In genomic region chr7:132836746-132837145, GRCh38 we compare ENCODE assay signal across 20 cellular contexts.
DNase-seq lines count a peak whose midpoint lies in the region; ATAC-seq and TF ChIP-seq lines count a peak whose summit lies in the region.
"Had no signal": no experiment of that assay in that cellular context is flagged by ENCODE, and none has a peak within 500 bp of the region (broad histone marks: within the 10 kb centered on the region; RNA-seq: fewer than 3 reads in every experiment).

No MANE protein-coding gene starts in this region.

- H3K79me2 ChIP-seq in trophoblast cell (ENCODE audit: control insufficient read depth, insufficient read depth, low read length, poor library complexity) = no peaks in the 10 kb centered on the region

- H2AFZ ChIP-seq in trophoblast cell (ENCODE audit: insufficient read depth, low read length, poor library complexity) = no peak overlapping the region
- H2AFZ ChIP-seq: GM23338, PC-9 had no signal

- no peak overlapping the region for H3K27ac ChIP-seq in trophoblast cell (ENCODE audit: low read depth, low read length)
- H3K27ac ChIP-seq: epithelial cell of prostate, HL-60, PC-9 had no signal

- ATAC-seq in stimulated activated memory B cell treated with anti-CD40 and anti-IgM and Interleukin-4, amounts not matched to agents 10 μg/mL and 1 μg/mL and 100 μg/mL, for 72 hours = no peak
- ATAC-seq: GM23338, right cardiac atrium had no signal

- intact Hi-C loops in posterior cingulate gyrus (cut with DNase I) = no loop called here

- H4K91ac ChIP-seq in trophoblast cell (ENCODE audit: low read depth, low read length) = no peak overlapping the region

- peak; percentile 18 for DNase-seq in Caki2 (ENCODE audit: low read depth)
- peak; percentile 50 for DNase-seq in LHCN-M2 (ENCODE audit: low read depth)
- DNase-seq in epithelial cell of proximal tubule (ENCODE audit: low read depth) = peak; percentile 59
- DNase-seq in trophoblast cell = peak; percentile 7 to 49
- DNase-seq in posterior cingulate gyrus = no peak
- no peak for DNase-seq in SW 1271 (lab: John Stamatoyannopoulos, UW)
- no peak for DNase-seq in activated effector memory CD4-positive, alpha-beta T cell treated with anti-CD3 and anti-CD28 coated beads, Interleukin-2, amount 50 U/mL, for 16 hours
- DNase-seq: activated naive CD4-positive, alpha-beta T cell treated with anti-CD3 and anti-CD28 coated beads for 36 hours; activated T-cell treated with anti-CD3 and anti-CD28 coated beads for 4 hours; Calu3; KBM-7; NCI-H1092 treated with DMSO at 0.1 percent for 48 hours; NCI-H2107; PC-9; right cardiac atrium; stimulated activated CD4-positive, alpha-beta T cell treated with anti-CD3 and anti-CD28 coated beads, Interleukin-1b, Interleukin-23, amount 100 ng/mL, for 48 hours had no signal

- no peaks in the 10 kb centered on the region for H3K27me3 ChIP-seq in trophoblast cell (ENCODE audit: insufficient read depth, low read length)

- no peak overlapping the region for H3K9ac ChIP-seq in trophoblast cell (ENCODE audit: low read length)

- H2BK5ac ChIP-seq in trophoblast cell (ENCODE audit: low read depth, low read length, poor library complexity) = no peak overlapping the region

- H2BK12ac ChIP-seq in trophoblast cell (ENCODE audit: low read length) = no peak overlapping the region

- no peak overlapping the region for H3K4me2 ChIP-seq in trophoblast cell (ENCODE audit: low read length)
- H3K4me2 ChIP-seq: GM23338, PC-9 had no signal

- H3K9me3 ChIP-seq in trophoblast cell (ENCODE audit: insufficient read depth, low read depth, low read length) = no peaks in the 10 kb centered on the region

- H3K4me3 Mint-ChIP-seq in stimulated activated memory B cell treated with anti-CD40 and anti-IgM and Interleukin-4, amounts not matched to agents 10 μg/mL and 1 μg/mL and 100 μg/mL, for 72 hours = no peak overlapping the region
- H3K4me3 Mint-ChIP-seq: activated naive CD4-positive, alpha-beta T cell treated with anti-CD3 and anti-CD28 coated beads for 36 hours; GM23338 had no signal

- no peaks in the 10 kb centered on the region for H3K9me3 Mint-ChIP-seq in stimulated activated memory B cell treated with anti-CD40 and anti-IgM and Interleukin-4, amounts not matched to agents 10 μg/mL and 1 μg/mL and 100 μg/mL, for 72 hours
- H3K9me3 Mint-ChIP-seq: activated naive CD4-positive, alpha-beta T cell treated with anti-CD3 and anti-CD28 coated beads for 36 hours; GM23338 had no signal

- no peaks in the 10 kb centered on the region for H3K4me1 Mint-ChIP-seq in stimulated activated memory B cell treated with anti-CD40 and anti-IgM and Interleukin-4, amounts not matched to agents 10 μg/mL and 1 μg/mL and 100 μg/mL, for 72 hours

- H2AK5ac ChIP-seq in trophoblast cell (ENCODE audit: low read length) = no peak overlapping the region

- in situ Hi-C loops in Caki2 (cut with HindIII; ENCODE audit: low pct_unique_long_range_greater_than_20kb, low sequenced_read_pairs) = no loop called here

- H4K8ac ChIP-seq in trophoblast cell (ENCODE audit: low read depth, low read length) = no peak overlapping the region

- H3K23ac ChIP-seq in trophoblast cell (ENCODE audit: low read length) = no peak overlapping the region

- H3K4me1 ChIP-seq in trophoblast cell (ENCODE audit: control insufficient read depth in 1 of 2, insufficient read depth in 2 of 2, low read length in 2 of 2) = no peaks in the 10 kb centered on the region

- no peak overlapping the region for H4K12ac ChIP-seq in trophoblast cell (ENCODE audit: low read depth, low read length)

- H3K4ac ChIP-seq in trophoblast cell (ENCODE audit: low read depth, low read length) = no peak overlapping the region

- H3K36me3 Mint-ChIP-seq in stimulated activated memory B cell treated with anti-CD40 and anti-IgM and Interleukin-4, amounts not matched to agents 10 μg/mL and 1 μg/mL and 100 μg/mL, for 72 hours = peaks cover 57% of the 10 kb centered on the region

- H3K27me3 Mint-ChIP-seq in stimulated activated memory B cell treated with anti-CD40 and anti-IgM and Interleukin-4, amounts not matched to agents 10 μg/mL and 1 μg/mL and 100 μg/mL, for 72 hours = no peaks in the 10 kb centered on the region

- no peak overlapping the region for H3K27ac Mint-ChIP-seq in stimulated activated memory B cell treated with anti-CD40 and anti-IgM and Interleukin-4, amounts not matched to agents 10 μg/mL and 1 μg/mL and 100 μg/mL, for 72 hours
- H3K27ac Mint-ChIP-seq: activated naive CD4-positive, alpha-beta T cell treated with anti-CD3 and anti-CD28 coated beads for 36 hours; GM23338 had no signal

- no peaks in the 10 kb centered on the region for H3K79me1 ChIP-seq in trophoblast cell (ENCODE audit: low read length)

- no peak overlapping the region for H3K14ac ChIP-seq in trophoblast cell (ENCODE audit: low read length)

- 100% methylated on average over 1 of the region's 1 CpG for WGBS in trophoblast cell (ENCODE audit: extremely low coverage, insufficient coverage, insufficient read length)

- H2BK120ac ChIP-seq in trophoblast cell (ENCODE audit: insufficient read depth, low read length, poor library complexity) = no peak overlapping the region

- TF ChIP-seq CTCF in epithelial cell of proximal tubule (conservative IDR thresholded peaks at IDR 0.05; ENCODE audit: low read depth, low read length) = no peak

- no peaks in the 10 kb centered on the region for H3K36me3 ChIP-seq in trophoblast cell (ENCODE audit: control insufficient read depth in 1 of 2, insufficient read depth in 2 of 2, low read length in 2 of 2)

- no peak overlapping the region for H3K18ac ChIP-seq in trophoblast cell (ENCODE audit: low read length)

- H3K4me3 ChIP-seq in epithelial cell of proximal tubule (ENCODE audit: low read depth, low read length) = no peak overlapping the region
- H3K4me3 ChIP-seq in trophoblast cell (ENCODE audit: low read depth, low read length) = no peak overlapping the region
- H3K4me3 ChIP-seq: GM23338, PC-9 had no signal

Comparison
In these comparisons a context has a peak if more than half of its experiments do, and no peak if none do; other contexts are left out.
1. DNase-seq: peak in Caki2 (single experiment), LHCN-M2 (single experiment), epithelial cell of proximal tubule (single experiment) and trophoblast cell (2 of 2); none in posterior cingulate gyrus (0 of 10), SW 1271 (0 of 2) and activated effector memory CD4-positive, alpha-beta T cell treated with anti-CD3 and anti-CD28 coated beads, Interleukin-2, amount 50 U/mL, for 16 hours (single experiment).